In genomic region chr18:4126939-4127338, GRCh38 we compare ENCODE assay signal across 2 cellular contexts.
TF ChIP-seq lines count a peak whose summit lies in the region.

No MANE protein-coding gene starts in this region.

TF ChIP-seq in WTC11, 78 proteins besides CTCF, POLR2A, EP300 and RAD21 (continued from another document):
- TF ChIP-seq, protein P1, sequence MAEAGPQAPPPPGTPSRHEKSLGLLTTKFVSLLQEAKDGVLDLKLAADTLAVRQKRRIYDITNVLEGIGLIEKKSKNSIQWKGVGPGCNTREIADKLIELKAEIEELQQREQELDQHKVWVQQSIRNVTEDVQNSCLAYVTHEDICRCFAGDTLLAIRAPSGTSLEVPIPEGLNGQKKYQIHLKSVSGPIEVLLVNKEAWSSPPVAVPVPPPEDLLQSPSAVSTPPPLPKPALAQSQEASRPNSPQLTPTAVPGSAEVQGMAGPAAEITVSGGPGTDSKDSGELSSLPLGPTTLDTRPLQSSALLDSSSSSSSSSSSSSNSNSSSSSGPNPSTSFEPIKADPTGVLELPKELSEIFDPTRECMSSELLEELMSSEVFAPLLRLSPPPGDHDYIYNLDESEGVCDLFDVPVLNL (CRISPR knock-in tag; IDR thresholded peaks at IDR 0.05; ENCODE audit: borderline replicate concordance, low read depth), result no peak
- no peak for TF ChIP-seq GRHL2 (CRISPR knock-in tag; IDR thresholded peaks at IDR 0.05; ENCODE audit: insufficient replicate concordance, severe bottlenecking)
- TF ChIP-seq, protein P2, sequence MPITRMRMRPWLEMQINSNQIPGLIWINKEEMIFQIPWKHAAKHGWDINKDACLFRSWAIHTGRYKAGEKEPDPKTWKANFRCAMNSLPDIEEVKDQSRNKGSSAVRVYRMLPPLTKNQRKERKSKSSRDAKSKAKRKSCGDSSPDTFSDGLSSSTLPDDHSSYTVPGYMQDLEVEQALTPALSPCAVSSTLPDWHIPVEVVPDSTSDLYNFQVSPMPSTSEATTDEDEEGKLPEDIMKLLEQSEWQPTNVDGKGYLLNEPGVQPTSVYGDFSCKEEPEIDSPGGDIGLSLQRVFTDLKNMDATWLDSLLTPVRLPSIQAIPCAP (CRISPR knock-in tag; IDR thresholded peaks at IDR 0.05), result no peak
- TF ChIP-seq ZNF121 (CRISPR knock-in tag; IDR thresholded peaks at IDR 0.05), result no peak

TF ChIP-seq in H1, 55 proteins besides CTCF, POLR2A, EP300 and RAD21 (continued from another document):
- TF ChIP-seq SIX5 (IDR thresholded peaks at IDR 0.05; ENCODE audit: low read depth, low read length) (no peak), CHD7 (IDR thresholded peaks at IDR 0.05; ENCODE audit: insufficient replicate concordance, low read length) (no peak), TBP (IDR thresholded peaks at IDR 0.05; ENCODE audit: low read depth, low read length) (no peak)
